In the genomic region with DNA sequence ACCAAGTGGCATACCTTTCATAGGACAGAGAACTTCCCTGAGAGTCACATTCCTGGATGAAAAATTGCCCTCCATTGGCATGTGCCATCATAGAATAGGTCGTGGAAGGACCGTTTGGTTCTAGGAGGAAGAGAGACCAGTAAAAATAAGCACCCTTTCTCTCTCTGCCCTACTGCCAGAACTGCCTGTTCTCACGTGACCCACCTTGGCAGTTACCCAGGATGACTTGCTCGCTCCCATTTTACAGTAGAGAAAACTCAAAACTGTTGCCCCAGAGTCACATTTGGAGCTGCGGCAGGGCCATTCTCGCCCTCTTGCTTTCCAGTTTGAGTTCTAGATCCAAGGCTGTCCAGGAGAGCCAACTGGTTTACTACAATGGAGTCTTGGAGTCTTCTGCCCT, we compare ENCODE assay signal across 15 cellular contexts. TPM values are rescaled to one million over a fixed set of nuclear protein-coding genes. Genes with fewer than 3 reads are reported as not detected.
DNase-seq lines count a peak whose midpoint lies in the region; ATAC-seq and TF ChIP-seq lines count a peak whose summit lies in the region.
"Had no signal": no experiment of that assay in that cellular context is flagged by ENCODE, and none has a peak within 500 bp of the region (broad histone marks: within the 10 kb centered on the region; RNA-seq: fewer than 3 reads in every experiment).

No MANE protein-coding gene starts in this region.

- H3K27me3 ChIP-seq in tibial artery: no peaks in the 10 kb centered on the region

- H3K27ac Mint-ChIP-seq in stimulated activated effector memory CD8-positive, alpha-beta T cell treated with anti-CD3 and anti-CD28 coated beads, Interleukin-12 subunit alpha, Interleukin-12 subunit beta, amount 100 ng/mL, for 72 hours: no peak overlapping the region

- no peak overlapping the region for H3K4me3 ChIP-seq in tibial artery
- H3K4me3 ChIP-seq: smooth muscle cell, upper lobe of left lung had no signal

- no peak overlapping the region for H3K4me3 Mint-ChIP-seq in stimulated activated effector memory CD8-positive, alpha-beta T cell treated with anti-CD3 and anti-CD28 coated beads, Interleukin-12 subunit alpha, Interleukin-12 subunit beta, amount 100 ng/mL, for 72 hours

- H3K4me1 ChIP-seq in tibial artery: peaks cover 0 to 34% (median 12%) of the 10 kb centered on the region in 4 donors

- DNase-seq in DMS 273 (lab: John Stamatoyannopoulos, UW; ENCODE audit: unreplicated experiment) (peak; percentile 14), DMS 273 treated with DMSO at 0.1 percent for 48 hours (lab: John Stamatoyannopoulos, UW) (no peak), erythroblast (lab: John Stamatoyannopoulos, UW) (peak; percentile 33 to 53), mucosa of gallbladder (ENCODE audit: low spot score) (peak; percentile 46), tibial artery (peak; percentile 70 to 77), NCI-H2196 treated with DMSO at 0.1 percent for 48 hours (lab: John Stamatoyannopoulos, UW; ENCODE audit: unreplicated experiment) (no peak)
- no peak for DNase-seq in stimulated activated effector memory CD8-positive, alpha-beta T cell treated with anti-CD3 and anti-CD28 coated beads, Interleukin-12 subunit alpha, Interleukin-12 subunit beta, amount 100 ng/mL, for 72 hours (ENCODE audit: low spot score in 2 of 2)
- no peak for DNase-seq in effector CD8-positive, alpha-beta T cell (lab: John Stamatoyannopoulos, UW)
- DNase-seq: activated CD4-positive, CD25-positive, alpha-beta regulatory T cell; DMS153; SW 1271; upper lobe of left lung had no signal

- H3K36me3 Mint-ChIP-seq in stimulated activated effector memory CD8-positive, alpha-beta T cell treated with anti-CD3 and anti-CD28 coated beads, Interleukin-12 subunit alpha, Interleukin-12 subunit beta, amount 100 ng/mL, for 72 hours: peaks cover 49% of the 10 kb centered on the region

- TF ChIP-seq CTCF in tibial artery (IDR thresholded peaks at IDR 0.05): no peak

- H3K9me3 ChIP-seq in tibial artery: no peaks in the 10 kb centered on the region
- H3K9me3 ChIP-seq: upper lobe of left lung had no signal

- no peak overlapping the region for H3K27ac ChIP-seq in tibial artery
- H3K27ac ChIP-seq: upper lobe of left lung had no signal

- H3K36me3 ChIP-seq in tibial artery: peaks cover 0 to 37% (median 20%) of the 10 kb centered on the region in 3 donors

- intact Hi-C loops in tibial artery (cut with DNase I; ENCODE audit: low total_unique reads): no loop called here

- TF ChIP-seq POLR2A in erythroblast (IDR thresholded peaks at IDR 0.05; ENCODE audit: low read length): peak; percentile 13

- H3K9me3 Mint-ChIP-seq in stimulated activated effector memory CD8-positive, alpha-beta T cell treated with anti-CD3 and anti-CD28 coated beads, Interleukin-12 subunit alpha, Interleukin-12 subunit beta, amount 100 ng/mL, for 72 hours: no peaks in the 10 kb centered on the region

- peaks cover 17% of the 10 kb centered on the region for H3K4me1 Mint-ChIP-seq in stimulated activated effector memory CD8-positive, alpha-beta T cell treated with anti-CD3 and anti-CD28 coated beads, Interleukin-12 subunit alpha, Interleukin-12 subunit beta, amount 100 ng/mL, for 72 hours

- no peak for ATAC-seq in stimulated activated effector memory CD8-positive, alpha-beta T cell treated with anti-CD3 and anti-CD28 coated beads, Interleukin-12 subunit alpha, Interleukin-12 subunit beta, amount 100 ng/mL, for 72 hours
- ATAC-seq: esophagus mucosa had no signal

RNA-seq across cellular contexts. Expression of gene NLGN3, which starts 1.1 kb away (rescaled TPM):
- total RNA-seq in mucosa of gallbladder: 2.5 TPM

RNA-seq across cellular contexts. Expression of gene MED12, which starts 25.1 kb away (rescaled TPM):
- total RNA-seq in mucosa of gallbladder: 43.2 TPM

RNA-seq across cellular contexts. Expression of gene IL2RG, which starts 32.1 kb away (rescaled TPM):
- total RNA-seq in mucosa of gallbladder: 8.9 TPM
- total RNA-seq: smooth muscle cell had no signal

RNA-seq across cellular contexts. Expression of gene CXorf65, which starts 37.0 kb away (rescaled TPM):
- not detected for total RNA-seq in mucosa of gallbladder
- total RNA-seq: A172, esophagus mucosa, smooth muscle cell had no signal

RNA-seq across cellular contexts. Expression of gene FOXO4, which starts 47.9 kb away (rescaled TPM):
- total RNA-seq in mucosa of gallbladder: 42.3 TPM

Comparison
In these comparisons a context has a peak if more than half of its experiments do, and no peak if none do; other contexts are left out.
1. DNase-seq: peak in DMS 273 (single experiment), erythroblast (2 of 2), mucosa of gallbladder (single experiment) and tibial artery (2 of 2); none in DMS 273 treated with DMSO at 0.1 percent for 48 hours (single experiment), stimulated activated effector memory CD8-positive, alpha-beta T cell treated with anti-CD3 and anti-CD28 coated beads, Interleukin-12 subunit alpha, Interleukin-12 subunit beta, amount 100 ng/mL, for 72 hours (0 of 2), NCI-H2196 treated with DMSO at 0.1 percent for 48 hours (single experiment) and effector CD8-positive, alpha-beta T cell (single experiment).